ENCODE assay signal across 2 cellular contexts in genomic region chr5:91636351-91636750, GRCh38.
TF ChIP-seq lines count a peak whose summit lies in the region.

No MANE protein-coding gene starts in this region.

TF ChIP-seq in A549, 52 proteins besides CTCF, POLR2A, EP300 and RAD21 (continued from another document):
- TF ChIP-seq ZFP36 (IDR thresholded peaks at IDR 0.05; ENCODE audit: borderline replicate concordance, partially characterized antibody) (no peak), NFE2L2 (conservative IDR thresholded peaks at IDR 0.05; ENCODE audit: low read length) (no peak)
TF ChIP-seq in A549: peak in this region for 0.

TF ChIP-seq in GM23338, 12 proteins besides CTCF, POLR2A, EP300 and RAD21 (continued from another document):
- TF ChIP-seq ZNF462 (CRISPR knock-in tag; IDR thresholded peaks at IDR 0.05), result no peak
- no peak for TF ChIP-seq REST (IDR thresholded peaks at IDR 0.05; ENCODE audit: unreplicated experiment)
- no peak for TF ChIP-seq STAT1 (IDR thresholded peaks at IDR 0.05; ENCODE audit: unreplicated experiment)
- no peak for TF ChIP-seq EZH2 (IDR thresholded peaks at IDR 0.05; ENCODE audit: low read depth, unreplicated experiment)
- TF ChIP-seq EZH2phosphoT487 (IDR thresholded peaks at IDR 0.05; ENCODE audit: unreplicated experiment), result no peak
